In genomic region chr5:180470966-180471582, GRCh38 we compare ENCODE assay signal across 8 cellular contexts. TPM values are rescaled to one million over a fixed set of nuclear protein-coding genes. Genes with fewer than 3 reads are reported as not detected.
DNase-seq lines count a peak whose midpoint lies in the region; ATAC-seq and TF ChIP-seq lines count a peak whose summit lies in the region.

No MANE protein-coding gene starts in this region.

- TF ChIP-seq CTCF in Peyer's patch (IDR thresholded peaks at IDR 0.05) = peak; percentile 74 to 91 (median 78)
- TF ChIP-seq CTCF in gastroesophageal sphincter (IDR thresholded peaks at IDR 0.05) = peak in 3 of 4 experiments; percentile 77 to 92 (median 84)
- peak; percentile 94 for TF ChIP-seq CTCF in osteoblast (IDR thresholded peaks at IDR 0.05; ENCODE audit: extremely low read depth, low read depth, low read length)
- TF ChIP-seq CTCF in thoracic aorta (IDR thresholded peaks at IDR 0.05) = peak; percentile 93

- H3K4me1 ChIP-seq in Peyer's patch (peaks cover 0 to 13% (median 0%) of the 10 kb centered on the region in 4 donors), gastroesophageal sphincter (no peaks in the 10 kb centered on the region), osteoblast (ENCODE audit: insufficient read depth, low read length) (no peaks in the 10 kb centered on the region), thoracic aorta (ENCODE audit: control insufficient read depth in 1 of 2, low read depth in 2 of 2) (no peaks in the 10 kb centered on the region)

- ATAC-seq in HG02938 (IDR thresholded peaks at IDR 0.05; ENCODE audit: unreplicated experiment) = peak; percentile 73
- ATAC-seq in gastroesophageal sphincter = peak; percentile 68
- ATAC-seq in thoracic aorta (ENCODE audit: insufficient number of reproducible peaks, low FRiP score, low read depth) = peak; percentile 11
- ATAC-seq in GM19452 (IDR thresholded peaks at IDR 0.05; ENCODE audit: unreplicated experiment) = no peak

- H3K27ac ChIP-seq in Peyer's patch (no peak overlapping the region), gastroesophageal sphincter (no peak overlapping the region), osteoblast (ENCODE audit: low read depth, low read length) (no peak overlapping the region), thoracic aorta (no peak overlapping the region)

- H3K36me3 ChIP-seq in Peyer's patch = no peaks in the 10 kb centered on the region
- no peaks in the 10 kb centered on the region for H3K36me3 ChIP-seq in gastroesophageal sphincter
- H3K36me3 ChIP-seq in osteoblast (ENCODE audit: insufficient read depth, low read length) = no peaks in the 10 kb centered on the region
- no peaks in the 10 kb centered on the region for H3K36me3 ChIP-seq in thoracic aorta

- H3K9me3 ChIP-seq in Peyer's patch = no peaks in the 10 kb centered on the region
- H3K9me3 ChIP-seq in gastroesophageal sphincter = no peaks in the 10 kb centered on the region
- H3K9me3 ChIP-seq in osteoblast (ENCODE audit: low read depth, low read length) = no peaks in the 10 kb centered on the region
- H3K9me3 ChIP-seq in thoracic aorta = no peaks in the 10 kb centered on the region

- no peak overlapping the region for H2AFZ ChIP-seq in osteoblast (ENCODE audit: low read length)

- DNase-seq in GM04504 (ENCODE audit: low read depth) (peak; percentile 14), Peyer's patch (peak in 2 of 3 donors; percentile 46 to 67), osteoblast (ENCODE audit: insufficient read length, low spot score, missing footprints) (peak; percentile 97), thoracic aorta (ENCODE audit: low spot score) (no peak)
- peak; percentile 77 for DNase-seq in activated effector memory CD4-positive, alpha-beta T cell treated with anti-CD3 and anti-CD28 coated beads, Interleukin-2, amount 50 U/mL, for 16 hours

- H4K20me1 ChIP-seq in osteoblast (ENCODE audit: insufficient read depth, low read length) = no peaks in the 10 kb centered on the region

- H3K4me3 ChIP-seq in Peyer's patch = no peak overlapping the region
- H3K4me3 ChIP-seq in gastroesophageal sphincter = no peak overlapping the region
- H3K4me3 ChIP-seq in osteoblast (ENCODE audit: insufficient read depth, low read length) = no peak overlapping the region
- no peak overlapping the region for H3K4me3 ChIP-seq in thoracic aorta

- TF ChIP-seq POLR2A in Peyer's patch (IDR thresholded peaks at IDR 0.05) (no peak), gastroesophageal sphincter (IDR thresholded peaks at IDR 0.05) (no peak)

- WGBS in gastroesophageal sphincter (ENCODE audit: low coverage in 1 of 2), 2 donors = 0% methylated on average over 3 to 7 of the region's 16 CpGs

- no peak overlapping the region for H3K4me2 ChIP-seq in osteoblast (ENCODE audit: insufficient read depth, low read length)

- no peaks in the 10 kb centered on the region for H3K27me3 ChIP-seq in Peyer's patch
- H3K27me3 ChIP-seq in gastroesophageal sphincter = peaks cover 17% of the 10 kb centered on the region
- peaks cover 9% of the 10 kb centered on the region for H3K27me3 ChIP-seq in osteoblast (ENCODE audit: insufficient read depth, low read length)
- H3K27me3 ChIP-seq in thoracic aorta (replicated peaks; ENCODE audit: insufficient read depth) = no peaks in the 10 kb centered on the region

- no peak for TF ChIP-seq EP300 in gastroesophageal sphincter (IDR thresholded peaks at IDR 0.05)

- H3K79me2 ChIP-seq in osteoblast (ENCODE audit: insufficient read depth, low read length) = no peaks in the 10 kb centered on the region

RNA-seq across cellular contexts. Expression of gene CNOT6, which starts 23.1 kb away (rescaled TPM):
- total RNA-seq in Peyer's patch = 10 to 100 TPM; 11.2 to 26.8 (median 15.5) TPM
- 10 to 100 TPM; 15.8 to 25.7 (median 24.1) TPM for total RNA-seq in gastroesophageal sphincter
- 7.1 and 8.3 TPM in 2 replicates for total RNA-seq in osteoblast
- total RNA-seq in thoracic aorta = 10 to 100 TPM; 19.5 to 24.8 TPM
